ENCODE assay signal across 18 cellular contexts in genomic region chr2:217949448-217949847, GRCh38.
"Had no signal": no experiment of that assay in that cellular context is flagged by ENCODE, and none has a peak within 500 bp of the region (broad histone marks: within the 10 kb centered on the region; RNA-seq: fewer than 3 reads in every experiment).

No MANE protein-coding gene starts in this region.

- ATAC-seq: heart right ventricle; mucosa of descending colon; natural killer cell; stimulated activated memory B cell treated with anti-CD40 and anti-IgM and Interleukin-4, amounts not matched to agents 10 μg/mL and 1 μg/mL and 100 μg/mL, for 72 hours; T-helper 17 cell; WTC11 had no signal

- H3K36me3 ChIP-seq: heart right ventricle had no signal

- H3K36me3 Mint-ChIP-seq: activated naive CD8-positive, alpha-beta T cell treated with anti-CD3 and anti-CD28 coated beads, Interleukin-2, amount 10 ng/mL, durations not matched to agents 7 days and 5 days; natural killer cell; stimulated activated memory B cell treated with anti-CD40 and anti-IgM and Interleukin-4, amounts not matched to agents 10 μg/mL and 1 μg/mL and 100 μg/mL, for 72 hours; WTC11 had no signal

- FAIRE-seq: TTC549 had no signal

- H3K4me3 Mint-ChIP-seq: activated CD4-positive, alpha-beta T cell treated with anti-CD3 and anti-CD28 coated beads, Interleukin-2, amount 10 ng/mL, durations not matched to agents 24 days and 14 days; activated naive CD8-positive, alpha-beta T cell treated with anti-CD3 and anti-CD28 coated beads, Interleukin-2, amount 10 ng/mL, durations not matched to agents 7 days and 5 days; dendritic cell treated with granulocyte-macrophage colony-stimulating factor and Interleukin-4, amounts not matched to agents 40 ng/mL and 50 ng/mL, for 4 days; natural killer cell; stimulated activated memory B cell treated with anti-CD40 and anti-IgM and Interleukin-4, amounts not matched to agents 10 μg/mL and 1 μg/mL and 100 μg/mL, for 72 hours; T-helper 17 cell; WTC11 had no signal

- DNase-seq: activated CD4-positive, alpha-beta T cell treated with anti-CD3 and anti-CD28 coated beads, Interleukin-2, amount 10 ng/mL, durations not matched to agents 24 days and 14 days; activated CD8-positive, alpha-beta memory T cell treated with anti-CD3 and anti-CD28 coated beads, Interleukin-2, amount 50 U/mL, for 48 hours; activated naive CD4-positive, alpha-beta T cell; activated naive CD8-positive, alpha-beta T cell treated with anti-CD3 and anti-CD28 coated beads, Interleukin-2, amount 10 ng/mL, durations not matched to agents 7 days and 5 days; cerebellar nuclear complex; effector memory CD4-positive, alpha-beta T cell; foreskin melanocyte; heart right ventricle; mucosa of descending colon; natural killer cell; occipital lobe; stimulated activated CD4-positive, alpha-beta T cell treated with anti-CD3 and anti-CD28 coated beads, Interleukin-12 subunit alpha, Interleukin-12 subunit beta, amount 100 ng/mL, for 4 hours; T-helper 17 cell; trophoblast cell had no signal

- H3K27ac Mint-ChIP-seq: dendritic cell treated with granulocyte-macrophage colony-stimulating factor and Interleukin-4, amounts not matched to agents 40 ng/mL and 50 ng/mL, for 4 days; natural killer cell; stimulated activated memory B cell treated with anti-CD40 and anti-IgM and Interleukin-4, amounts not matched to agents 10 μg/mL and 1 μg/mL and 100 μg/mL, for 72 hours; T-helper 17 cell; WTC11 had no signal

- H3K4me1 Mint-ChIP-seq: activated CD4-positive, alpha-beta T cell treated with anti-CD3 and anti-CD28 coated beads, Interleukin-2, amount 10 ng/mL, durations not matched to agents 24 days and 14 days; natural killer cell; stimulated activated memory B cell treated with anti-CD40 and anti-IgM and Interleukin-4, amounts not matched to agents 10 μg/mL and 1 μg/mL and 100 μg/mL, for 72 hours had no signal

- H3K27me3 ChIP-seq: heart right ventricle had no signal

- H3K9me3 Mint-ChIP-seq: activated CD4-positive, alpha-beta T cell treated with anti-CD3 and anti-CD28 coated beads, Interleukin-2, amount 10 ng/mL, durations not matched to agents 24 days and 14 days; activated naive CD8-positive, alpha-beta T cell treated with anti-CD3 and anti-CD28 coated beads, Interleukin-2, amount 10 ng/mL, durations not matched to agents 7 days and 5 days; dendritic cell treated with granulocyte-macrophage colony-stimulating factor and Interleukin-4, amounts not matched to agents 40 ng/mL and 50 ng/mL, for 4 days; natural killer cell; stimulated activated memory B cell treated with anti-CD40 and anti-IgM and Interleukin-4, amounts not matched to agents 10 μg/mL and 1 μg/mL and 100 μg/mL, for 72 hours; WTC11 had no signal

- H3K9me3 ChIP-seq: heart right ventricle, mucosa of descending colon had no signal

- H3K4me3 ChIP-seq: heart right ventricle, mucosa of descending colon had no signal
